Comparison of ENCODE assay signal across 23 cellular contexts in the genomic region with DNA sequence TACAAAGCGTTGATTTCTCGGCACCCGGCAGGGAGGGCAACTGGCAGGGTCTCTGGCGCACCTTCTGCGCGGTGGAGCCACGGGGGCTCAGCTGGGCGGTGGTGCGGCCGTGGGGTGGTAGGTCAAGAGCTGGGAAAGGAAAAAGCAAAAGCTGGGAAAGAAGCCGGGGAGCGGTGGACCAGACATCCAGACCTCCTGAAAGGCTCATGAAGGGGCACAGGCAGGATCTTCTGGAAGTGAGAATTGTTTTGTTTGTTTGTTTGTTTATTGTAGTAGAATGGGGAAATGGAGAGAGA. TPM values are rescaled to one million over a fixed set of nuclear protein-coding genes. Genes with fewer than 3 reads are reported as not detected.
DNase-seq lines count a peak whose midpoint lies in the region; ATAC-seq and TF ChIP-seq lines count a peak whose summit lies in the region.
"Had no signal": no experiment of that assay in that cellular context is flagged by ENCODE, and none has a peak within 500 bp of the region (broad histone marks: within the 10 kb centered on the region; RNA-seq: fewer than 3 reads in every experiment).

No MANE protein-coding gene starts in this region.

- H3K27me3 ChIP-seq in HUES48 (ENCODE audit: control insufficient read depth, insufficient read depth, low read length) (no peaks in the 10 kb centered on the region), tibial artery (peaks cover 0 to 27% of the 10 kb centered on the region in 2 donors)
- H3K27me3 ChIP-seq: vagina had no signal

- H3K27ac ChIP-seq in HUES48 (ENCODE audit: low read depth, low read length) = no peak overlapping the region
- H3K27ac ChIP-seq in tibial artery = no peak overlapping the region
- H3K27ac ChIP-seq: C4-2B, parathyroid adenoma, vagina, WERI-Rb-1 had no signal

- no peaks in the 10 kb centered on the region for H3K36me3 Mint-ChIP-seq in progenitor cell of endocrine pancreas (ENCODE audit: insufficient read depth)
- H3K36me3 Mint-ChIP-seq: naive B cell had no signal

- intact Hi-C loops in tibial artery (cut with DNase I; ENCODE audit: low total_unique reads) = no loop called here

- no peak for TF ChIP-seq CTCF in progenitor cell of endocrine pancreas (IDR thresholded peaks at IDR 0.05; ENCODE audit: unreplicated experiment)
- no peak for TF ChIP-seq CTCF in tibial artery (IDR thresholded peaks at IDR 0.05)

- H3K4me1 Mint-ChIP-seq in progenitor cell of endocrine pancreas (ENCODE audit: low read depth) = peaks cover 16% of the 10 kb centered on the region
- H3K4me1 Mint-ChIP-seq: activated T-helper 17 cell treated with anti-CD3 and anti-CD28 coated beads, Interleukin-2, amount 50 U/mL, for 72 hours had no signal

- H3K9me3 ChIP-seq in HUES48 (ENCODE audit: control insufficient read depth, insufficient read depth, low read length) (no peaks in the 10 kb centered on the region), tibial artery (no peaks in the 10 kb centered on the region)
- H3K9me3 ChIP-seq: vagina had no signal

- DNase-seq in dermis blood vessel endothelial cell (peak; percentile 4), iPS-NIHi11 (ENCODE audit: low spot score) (peak; percentile 9), progenitor cell of endocrine pancreas (ENCODE audit: low spot score, unreplicated experiment) (no peak), NCI-H2171 treated with DMSO at 0.1 percent for 48 hours (lab: John Stamatoyannopoulos, UW) (no peak), tibial artery (no peak)
- no peak for DNase-seq in activated naive CD4-positive, alpha-beta T cell (lab: John Stamatoyannopoulos, UW)
- DNase-seq: activated CD4-positive, alpha-beta T cell treated with anti-CD3 and anti-CD28 coated beads, Interleukin-2, amount 50 U/mL, for 1 hour; foreskin fibroblast; HCEC 1CT; hippocampal formation; mammary epithelial cell; MM.1S; naive B cell; NCI-H146; NCI-H2171; NCI-H524 treated with DMSO at 0.1 percent for 48 hours; WERI-Rb-1 had no signal

- no peak overlapping the region for H3K9ac ChIP-seq in HUES48 (ENCODE audit: low read depth, low read length)
- H3K9ac ChIP-seq: parathyroid adenoma had no signal

- H3K9me3 Mint-ChIP-seq in progenitor cell of endocrine pancreas (ENCODE audit: low read depth) = no peaks in the 10 kb centered on the region
- H3K9me3 Mint-ChIP-seq: activated T-helper 17 cell treated with anti-CD3 and anti-CD28 coated beads, Interleukin-2, amount 50 U/mL, for 72 hours; naive B cell had no signal

- H3K4me1 ChIP-seq in HUES48 (ENCODE audit: control insufficient read depth, insufficient read depth, low read length) (no peaks in the 10 kb centered on the region), tibial artery (no peaks in the 10 kb centered on the region)
- H3K4me1 ChIP-seq: parathyroid adenoma, vagina had no signal

- H3K4me3 ChIP-seq in HUES48 (ENCODE audit: low read depth, low read length) (peak overlapping the region; percentile 65), tibial artery (no peak overlapping the region)

- peaks cover 48% of the 10 kb centered on the region for H3K27me3 Mint-ChIP-seq in progenitor cell of endocrine pancreas

- ATAC-seq in GM19397 (IDR thresholded peaks at IDR 0.05; ENCODE audit: unreplicated experiment) = no peak
- ATAC-seq: activated T-helper 17 cell treated with anti-CD3 and anti-CD28 coated beads, Interleukin-2, amount 50 U/mL, for 72 hours had no signal

- no peaks in the 10 kb centered on the region for H3K36me3 ChIP-seq in HUES48 (ENCODE audit: control insufficient read depth, insufficient read depth, low read length)
- H3K36me3 ChIP-seq in tibial artery = no peaks in the 10 kb centered on the region
- H3K36me3 ChIP-seq: vagina, WERI-Rb-1 had no signal

- H3K27ac Mint-ChIP-seq in progenitor cell of endocrine pancreas = no peak overlapping the region
- H3K27ac Mint-ChIP-seq: activated T-helper 17 cell treated with anti-CD3 and anti-CD28 coated beads, Interleukin-2, amount 50 U/mL, for 72 hours had no signal

- peak overlapping the region; percentile 58 for H3K4me3 Mint-ChIP-seq in progenitor cell of endocrine pancreas (ENCODE audit: low read depth)
- H3K4me3 Mint-ChIP-seq: activated T-helper 17 cell treated with anti-CD3 and anti-CD28 coated beads, Interleukin-2, amount 50 U/mL, for 72 hours had no signal

RNA-seq across cellular contexts. Expression of a gene that starts 7.2 kb away (rescaled TPM):
- total RNA-seq in dermis blood vessel endothelial cell = under 0.01 TPM in 2 replicates
- 3,923 and 3,957 TPM in 2 replicates for total RNA-seq in progenitor cell of endocrine pancreas

Comparison
In these comparisons a context has a peak if more than half of its experiments do, and no peak if none do; other contexts are left out.
1. DNase-seq: peak in dermis blood vessel endothelial cell (single experiment) and iPS-NIHi11 (single experiment); none in progenitor cell of endocrine pancreas (single experiment), NCI-H2171 treated with DMSO at 0.1 percent for 48 hours (single experiment), activated naive CD4-positive, alpha-beta T cell (0 of 4) and tibial artery (0 of 2).
2. RNA of a gene that starts 7.2 kb away (total RNA-seq): 3,923 to 3,957 TPM in progenitor cell of endocrine pancreas; under 0.01 TPM in dermis blood vessel endothelial cell; every median in the first group is over 1,000 times any median in the second.